In genomic region chr4:185341841-185342240, GRCh38 we compare ENCODE assay signal across 1 cellular context.
TF ChIP-seq lines count a peak whose summit lies in the region.

No MANE protein-coding gene starts in this region.

TF ChIP-seq in GM12878, 131 proteins besides CTCF, POLR2A, EP300 and RAD21 (continued from another document):
- peak; percentile 85 for TF ChIP-seq FOXM1 (IDR thresholded peaks at IDR 0.05; ENCODE audit: low read depth, low read length)
- TF ChIP-seq POU2F2 (IDR thresholded peaks at IDR 0.05; ENCODE audit: borderline replicate concordance, low read depth, low read length): 0 out of 3 replicates have a peak, but pooled peaks have one; percentile 11
- peak; percentile 39; the same call in 1 of the 2 replicates for TF ChIP-seq GABPA (IDR thresholded peaks at IDR 0.05; ENCODE audit: low read depth)
- TF ChIP-seq CBFB (IDR thresholded peaks at IDR 0.05; ENCODE audit: low read depth): no peak
- TF ChIP-seq YBX1 (IDR thresholded peaks at IDR 0.05): no peak
- no peak for TF ChIP-seq CHD4 (IDR thresholded peaks at IDR 0.05)
- peak; percentile 76 for TF ChIP-seq EED (IDR thresholded peaks at IDR 0.05; ENCODE audit: low read depth)
- 0 out of 2 replicates have a peak, but pooled peaks have one; percentile 56 for TF ChIP-seq CBX5 (IDR thresholded peaks at IDR 0.05; ENCODE audit: low read depth)
- TF ChIP-seq CHD1 (IDR thresholded peaks at IDR 0.05; ENCODE audit: low read depth, low read length): no peak
- TF ChIP-seq NFIC (IDR thresholded peaks at IDR 0.05; ENCODE audit: low read depth, low read length): peak; percentile 76
- TF ChIP-seq ZNF384 (IDR thresholded peaks at IDR 0.05; ENCODE audit: borderline replicate concordance, low read depth, low read length): no peak
- TF ChIP-seq MTA2 (IDR thresholded peaks at IDR 0.05; ENCODE audit: low read depth): no peak
- TF ChIP-seq NRF1 (conservative IDR thresholded peaks at IDR 0.05; ENCODE audit: low read depth, low read length): no peak
- TF ChIP-seq SIN3A (IDR thresholded peaks at IDR 0.05; ENCODE audit: low read depth, low read length): no peak
- TF ChIP-seq ZNF274 (IDR thresholded peaks at IDR 0.05; ENCODE audit: insufficient read depth, insufficient read length): no peak
- TF ChIP-seq IKZF1 (conservative IDR thresholded peaks at IDR 0.05): peak; percentile 23; the same call in 1 of the 2 replicates
- TF ChIP-seq CREB1 (IDR thresholded peaks at IDR 0.05; ENCODE audit: low read depth): 0 out of 2 replicates have a peak, but pooled peaks have one; percentile 30
- peak; percentile 54 for TF ChIP-seq CREM (IDR thresholded peaks at IDR 0.05; ENCODE audit: low read depth)
- TF ChIP-seq PAX8 (IDR thresholded peaks at IDR 0.05): no peak
- TF ChIP-seq BCL3 (IDR thresholded peaks at IDR 0.05; ENCODE audit: borderline replicate concordance, insufficient read depth, low read depth, low read length, poor library complexity, severe bottlenecking): peak; percentile 82
- no peak for TF ChIP-seq BHLHE40 (IDR thresholded peaks at IDR 0.05; ENCODE audit: borderline replicate concordance in 1 of 2, low read depth in 2 of 2, low read length in 1 of 2)
- TF ChIP-seq SPI1 (IDR thresholded peaks at IDR 0.05; ENCODE audit: borderline replicate concordance, insufficient read depth, low read depth, low read length): no peak
- no peak for TF ChIP-seq SRF (IDR thresholded peaks at IDR 0.05; ENCODE audit: low read depth in 2 of 2, low read length in 2 of 2)
- TF ChIP-seq ZZZ3 (IDR thresholded peaks at IDR 0.05; ENCODE audit: control insufficient read depth, insufficient read length, low read depth): no peak
- no peak for TF ChIP-seq IRF3 (IDR thresholded peaks at IDR 0.05)
- TF ChIP-seq ATF2 (IDR thresholded peaks at IDR 0.05; ENCODE audit: low read length): peak; percentile 77; the same call in 1 of the 2 replicates
